1 cellular context compared by ENCODE assay signal in the genomic region with DNA sequence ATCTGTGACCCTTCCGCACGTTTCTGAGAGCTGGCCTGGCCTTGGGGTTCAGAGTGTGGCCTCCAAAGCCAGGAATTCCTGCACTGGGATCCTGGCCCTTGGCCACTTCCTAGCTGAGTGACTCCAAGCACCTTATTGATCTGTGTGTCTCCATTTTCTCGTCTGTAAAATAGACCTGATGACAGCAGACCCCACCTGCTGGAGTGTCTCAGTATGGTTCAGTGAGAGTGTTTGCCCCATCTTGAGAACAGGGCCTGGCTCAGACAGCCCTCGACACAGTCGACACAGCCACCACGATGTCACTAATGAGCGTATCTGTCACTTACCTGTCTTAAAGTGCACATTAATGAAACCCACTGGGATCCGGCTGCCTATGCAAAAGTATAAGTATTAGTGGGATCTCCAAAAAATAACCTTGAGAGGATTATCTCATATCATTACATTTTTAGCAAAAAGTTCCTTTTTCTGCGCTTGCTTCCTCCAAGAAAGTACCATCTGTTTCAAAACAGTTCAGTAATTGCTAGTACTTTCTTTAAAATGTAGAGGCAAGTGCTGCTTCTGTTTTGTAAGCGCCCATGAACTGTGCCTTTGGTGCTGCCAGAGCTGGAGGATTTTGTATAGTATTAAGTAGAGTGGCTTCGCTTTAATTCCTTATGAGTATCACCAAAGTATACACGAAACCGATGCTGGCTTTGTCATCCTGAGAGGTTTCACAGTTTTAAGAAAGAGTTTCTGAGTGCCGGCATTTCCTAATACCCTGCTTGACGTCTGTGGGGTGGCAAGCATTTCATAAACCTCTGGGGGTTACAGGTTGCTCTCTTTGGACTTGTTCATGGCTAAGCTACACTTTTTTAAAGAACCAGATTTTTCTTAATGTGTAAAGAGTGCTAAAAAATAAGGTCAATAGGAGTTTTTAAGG.
TF ChIP-seq lines count a peak whose summit lies in the region.

No MANE protein-coding gene starts in this region.

TF ChIP-seq in GM12878, 131 proteins besides CTCF, POLR2A, EP300 and RAD21 (continued from another document):
- TF ChIP-seq, protein P1, sequence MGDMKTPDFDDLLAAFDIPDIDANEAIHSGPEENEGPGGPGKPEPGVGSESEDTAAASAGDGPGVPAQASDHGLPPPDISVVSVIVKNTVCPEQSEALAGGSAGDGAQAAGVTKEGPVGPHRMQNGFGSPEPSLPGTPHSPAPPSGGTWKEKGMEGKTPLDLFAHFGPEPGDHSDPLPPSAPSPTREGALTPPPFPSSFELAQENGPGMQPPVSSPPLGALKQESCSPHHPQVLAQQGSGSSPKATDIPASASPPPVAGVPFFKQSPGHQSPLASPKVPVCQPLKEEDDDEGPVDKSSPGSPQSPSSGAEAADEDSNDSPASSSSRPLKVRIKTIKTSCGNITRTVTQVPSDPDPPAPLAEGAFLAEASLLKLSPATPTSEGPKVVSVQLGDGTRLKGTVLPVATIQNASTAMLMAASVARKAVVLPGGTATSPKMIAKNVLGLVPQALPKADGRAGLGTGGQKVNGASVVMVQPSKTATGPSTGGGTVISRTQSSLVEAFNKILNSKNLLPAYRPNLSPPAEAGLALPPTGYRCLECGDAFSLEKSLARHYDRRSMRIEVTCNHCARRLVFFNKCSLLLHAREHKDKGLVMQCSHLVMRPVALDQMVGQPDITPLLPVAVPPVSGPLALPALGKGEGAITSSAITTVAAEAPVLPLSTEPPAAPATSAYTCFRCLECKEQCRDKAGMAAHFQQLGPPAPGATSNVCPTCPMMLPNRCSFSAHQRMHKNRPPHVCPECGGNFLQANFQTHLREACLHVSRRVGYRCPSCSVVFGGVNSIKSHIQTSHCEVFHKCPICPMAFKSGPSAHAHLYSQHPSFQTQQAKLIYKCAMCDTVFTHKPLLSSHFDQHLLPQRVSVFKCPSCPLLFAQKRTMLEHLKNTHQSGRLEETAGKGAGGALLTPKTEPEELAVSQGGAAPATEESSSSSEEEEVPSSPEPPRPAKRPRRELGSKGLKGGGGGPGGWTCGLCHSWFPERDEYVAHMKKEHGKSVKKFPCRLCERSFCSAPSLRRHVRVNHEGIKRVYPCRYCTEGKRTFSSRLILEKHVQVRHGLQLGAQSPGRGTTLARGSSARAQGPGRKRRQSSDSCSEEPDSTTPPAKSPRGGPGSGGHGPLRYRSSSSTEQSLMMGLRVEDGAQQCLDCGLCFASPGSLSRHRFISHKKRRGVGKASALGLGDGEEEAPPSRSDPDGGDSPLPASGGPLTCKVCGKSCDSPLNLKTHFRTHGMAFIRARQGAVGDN (IDR thresholded peaks at IDR 0.05): peak; percentile 53
- TF ChIP-seq, protein P2, sequence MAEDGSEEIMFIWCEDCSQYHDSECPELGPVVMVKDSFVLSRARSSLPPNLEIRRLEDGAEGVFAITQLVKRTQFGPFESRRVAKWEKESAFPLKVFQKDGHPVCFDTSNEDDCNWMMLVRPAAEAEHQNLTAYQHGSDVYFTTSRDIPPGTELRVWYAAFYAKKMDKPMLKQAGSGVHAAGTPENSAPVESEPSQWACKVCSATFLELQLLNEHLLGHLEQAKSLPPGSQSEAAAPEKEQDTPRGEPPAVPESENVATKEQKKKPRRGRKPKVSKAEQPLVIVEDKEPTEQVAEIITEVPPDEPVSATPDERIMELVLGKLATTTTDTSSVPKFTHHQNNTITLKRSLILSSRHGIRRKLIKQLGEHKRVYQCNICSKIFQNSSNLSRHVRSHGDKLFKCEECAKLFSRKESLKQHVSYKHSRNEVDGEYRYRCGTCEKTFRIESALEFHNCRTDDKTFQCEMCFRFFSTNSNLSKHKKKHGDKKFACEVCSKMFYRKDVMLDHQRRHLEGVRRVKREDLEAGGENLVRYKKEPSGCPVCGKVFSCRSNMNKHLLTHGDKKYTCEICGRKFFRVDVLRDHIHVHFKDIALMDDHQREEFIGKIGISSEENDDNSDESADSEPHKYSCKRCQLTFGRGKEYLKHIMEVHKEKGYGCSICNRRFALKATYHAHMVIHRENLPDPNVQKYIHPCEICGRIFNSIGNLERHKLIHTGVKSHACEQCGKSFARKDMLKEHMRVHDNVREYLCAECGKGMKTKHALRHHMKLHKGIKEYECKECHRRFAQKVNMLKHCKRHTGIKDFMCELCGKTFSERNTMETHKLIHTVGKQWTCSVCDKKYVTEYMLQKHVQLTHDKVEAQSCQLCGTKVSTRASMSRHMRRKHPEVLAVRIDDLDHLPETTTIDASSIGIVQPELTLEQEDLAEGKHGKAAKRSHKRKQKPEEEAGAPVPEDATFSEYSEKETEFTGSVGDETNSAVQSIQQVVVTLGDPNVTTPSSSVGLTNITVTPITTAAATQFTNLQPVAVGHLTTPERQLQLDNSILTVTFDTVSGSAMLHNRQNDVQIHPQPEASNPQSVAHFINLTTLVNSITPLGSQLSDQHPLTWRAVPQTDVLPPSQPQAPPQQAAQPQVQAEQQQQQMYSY (CRISPR knock-in tag; IDR thresholded peaks at IDR 0.05): no peak
- TF ChIP-seq, protein P3, sequence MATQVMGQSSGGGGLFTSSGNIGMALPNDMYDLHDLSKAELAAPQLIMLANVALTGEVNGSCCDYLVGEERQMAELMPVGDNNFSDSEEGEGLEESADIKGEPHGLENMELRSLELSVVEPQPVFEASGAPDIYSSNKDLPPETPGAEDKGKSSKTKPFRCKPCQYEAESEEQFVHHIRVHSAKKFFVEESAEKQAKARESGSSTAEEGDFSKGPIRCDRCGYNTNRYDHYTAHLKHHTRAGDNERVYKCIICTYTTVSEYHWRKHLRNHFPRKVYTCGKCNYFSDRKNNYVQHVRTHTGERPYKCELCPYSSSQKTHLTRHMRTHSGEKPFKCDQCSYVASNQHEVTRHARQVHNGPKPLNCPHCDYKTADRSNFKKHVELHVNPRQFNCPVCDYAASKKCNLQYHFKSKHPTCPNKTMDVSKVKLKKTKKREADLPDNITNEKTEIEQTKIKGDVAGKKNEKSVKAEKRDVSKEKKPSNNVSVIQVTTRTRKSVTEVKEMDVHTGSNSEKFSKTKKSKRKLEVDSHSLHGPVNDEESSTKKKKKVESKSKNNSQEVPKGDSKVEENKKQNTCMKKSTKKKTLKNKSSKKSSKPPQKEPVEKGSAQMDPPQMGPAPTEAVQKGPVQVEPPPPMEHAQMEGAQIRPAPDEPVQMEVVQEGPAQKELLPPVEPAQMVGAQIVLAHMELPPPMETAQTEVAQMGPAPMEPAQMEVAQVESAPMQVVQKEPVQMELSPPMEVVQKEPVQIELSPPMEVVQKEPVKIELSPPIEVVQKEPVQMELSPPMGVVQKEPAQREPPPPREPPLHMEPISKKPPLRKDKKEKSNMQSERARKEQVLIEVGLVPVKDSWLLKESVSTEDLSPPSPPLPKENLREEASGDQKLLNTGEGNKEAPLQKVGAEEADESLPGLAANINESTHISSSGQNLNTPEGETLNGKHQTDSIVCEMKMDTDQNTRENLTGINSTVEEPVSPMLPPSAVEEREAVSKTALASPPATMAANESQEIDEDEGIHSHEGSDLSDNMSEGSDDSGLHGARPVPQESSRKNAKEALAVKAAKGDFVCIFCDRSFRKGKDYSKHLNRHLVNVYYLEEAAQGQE (IDR thresholded peaks at IDR 0.05; ENCODE audit: low read depth, low read length): no peak
- TF ChIP-seq ZNF207 (IDR thresholded peaks at IDR 0.05; ENCODE audit: borderline replicate concordance): no peak
- TF ChIP-seq SP1 (IDR thresholded peaks at IDR 0.05; ENCODE audit: low read depth, low read length): no peak
- TF ChIP-seq IRF4 (IDR thresholded peaks at IDR 0.05; ENCODE audit: low read depth, low read length): peak; percentile 30; the same call in 1 of the 2 replicates
- TF ChIP-seq JUNB (IDR thresholded peaks at IDR 0.05): peak; percentile 78
- TF ChIP-seq NFIC (IDR thresholded peaks at IDR 0.05; ENCODE audit: low read depth, low read length): peak; percentile 70; the same call in 1 of the 2 replicates
- peak; percentile 60; the same call in 1 of the 2 replicates for TF ChIP-seq FOXM1 (IDR thresholded peaks at IDR 0.05; ENCODE audit: low read depth, low read length)
- TF ChIP-seq, protein P4, sequence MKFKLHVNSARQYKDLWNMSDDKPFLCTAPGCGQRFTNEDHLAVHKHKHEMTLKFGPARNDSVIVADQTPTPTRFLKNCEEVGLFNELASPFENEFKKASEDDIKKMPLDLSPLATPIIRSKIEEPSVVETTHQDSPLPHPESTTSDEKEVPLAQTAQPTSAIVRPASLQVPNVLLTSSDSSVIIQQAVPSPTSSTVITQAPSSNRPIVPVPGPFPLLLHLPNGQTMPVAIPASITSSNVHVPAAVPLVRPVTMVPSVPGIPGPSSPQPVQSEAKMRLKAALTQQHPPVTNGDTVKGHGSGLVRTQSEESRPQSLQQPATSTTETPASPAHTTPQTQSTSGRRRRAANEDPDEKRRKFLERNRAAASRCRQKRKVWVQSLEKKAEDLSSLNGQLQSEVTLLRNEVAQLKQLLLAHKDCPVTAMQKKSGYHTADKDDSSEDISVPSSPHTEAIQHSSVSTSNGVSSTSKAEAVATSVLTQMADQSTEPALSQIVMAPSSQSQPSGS (IDR thresholded peaks at IDR 0.05; ENCODE audit: low read length): peak; percentile 22; the same call in 1 of the 2 replicates
- peak; percentile 11; the same call in 1 of the 2 replicates for TF ChIP-seq EED (IDR thresholded peaks at IDR 0.05; ENCODE audit: low read depth)
- no peak for TF ChIP-seq LARP7 (IDR thresholded peaks at IDR 0.05)
- TF ChIP-seq POU2F2 (IDR thresholded peaks at IDR 0.05; ENCODE audit: borderline replicate concordance, low read depth, low read length): 0 out of 3 replicates have a peak, but pooled peaks have one; percentile 34
- peak; percentile 72 for TF ChIP-seq YY1 (IDR thresholded peaks at IDR 0.05; ENCODE audit: low read depth, low read length)
- TF ChIP-seq SMC3 (IDR thresholded peaks at IDR 0.05; ENCODE audit: borderline replicate concordance, low read length): peak; percentile 39; the same call in 1 of the 2 replicates
- TF ChIP-seq TARDBP (IDR thresholded peaks at IDR 0.05; ENCODE audit: borderline replicate concordance): no peak
- peak; percentile 73 for TF ChIP-seq MEF2B (IDR thresholded peaks at IDR 0.05; ENCODE audit: partially characterized antibody, poor library complexity, severe bottlenecking)
- no peak for TF ChIP-seq POLR2AphosphoS2 (IDR thresholded peaks at IDR 0.05; ENCODE audit: low read depth, low read length)
- TF ChIP-seq STAT1 (conservative IDR thresholded peaks at IDR 0.05): no peak
- no peak for TF ChIP-seq SMAD1 (IDR thresholded peaks at IDR 0.05; ENCODE audit: low read depth, partially characterized antibody)
- TF ChIP-seq KLF5 (IDR thresholded peaks at IDR 0.05; ENCODE audit: partially characterized antibody): no peak
- TF ChIP-seq PAX5 (IDR thresholded peaks at IDR 0.05; ENCODE audit: borderline replicate concordance, low read depth, low read length): 0 out of 2 replicates have a peak, but pooled peaks have one; percentile 34
- no peak for TF ChIP-seq ATF7 (IDR thresholded peaks at IDR 0.05; ENCODE audit: low read depth)
- TF ChIP-seq, protein P5, sequence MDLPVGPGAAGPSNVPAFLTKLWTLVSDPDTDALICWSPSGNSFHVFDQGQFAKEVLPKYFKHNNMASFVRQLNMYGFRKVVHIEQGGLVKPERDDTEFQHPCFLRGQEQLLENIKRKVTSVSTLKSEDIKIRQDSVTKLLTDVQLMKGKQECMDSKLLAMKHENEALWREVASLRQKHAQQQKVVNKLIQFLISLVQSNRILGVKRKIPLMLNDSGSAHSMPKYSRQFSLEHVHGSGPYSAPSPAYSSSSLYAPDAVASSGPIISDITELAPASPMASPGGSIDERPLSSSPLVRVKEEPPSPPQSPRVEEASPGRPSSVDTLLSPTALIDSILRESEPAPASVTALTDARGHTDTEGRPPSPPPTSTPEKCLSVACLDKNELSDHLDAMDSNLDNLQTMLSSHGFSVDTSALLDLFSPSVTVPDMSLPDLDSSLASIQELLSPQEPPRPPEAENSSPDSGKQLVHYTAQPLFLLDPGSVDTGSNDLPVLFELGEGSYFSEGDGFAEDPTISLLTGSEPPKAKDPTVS (IDR thresholded peaks at IDR 0.05; ENCODE audit: low read depth, low read length): no peak
- no peak for TF ChIP-seq KAT2A (conservative IDR thresholded peaks at IDR 0.05; ENCODE audit: control insufficient read depth, low read depth, low read length)
- TF ChIP-seq NFYA (IDR thresholded peaks at IDR 0.05; ENCODE audit: borderline replicate concordance, low read depth, low read length): no peak
- TF ChIP-seq MYC (IDR thresholded peaks at IDR 0.05; ENCODE audit: insufficient read depth, insufficient read length, insufficient replicate concordance, low read length, severe bottlenecking): no peak
- no peak for TF ChIP-seq FOS (IDR thresholded peaks at IDR 0.05; ENCODE audit: borderline replicate concordance, extremely low read depth, insufficient read length)
TF ChIP-seq in GM12878: peak in this region for 17.
